Comparison of ENCODE assay signal across 27 cellular contexts in genomic region chr1:237025358-237026074, GRCh38. TPM values are rescaled to one million over a fixed set of nuclear protein-coding genes. Genes with fewer than 3 reads are reported as not detected.
"Had no signal": no experiment of that assay in that cellular context is flagged by ENCODE, and none has a peak within 500 bp of the region (broad histone marks: within the 10 kb centered on the region; RNA-seq: fewer than 3 reads in every experiment).

No MANE protein-coding gene starts in this region.

- H3K36me3 Mint-ChIP-seq: T-cell had no signal

- H3K27ac Mint-ChIP-seq: IgD-negative memory B cell, T-cell had no signal

- H3K4me1 Mint-ChIP-seq: IgD-negative memory B cell, T-cell had no signal

- ATAC-seq: T-cell had no signal

- FAIRE-seq: HTR-8/SVneo, RCC 7860 had no signal

- H3K9me3 ChIP-seq: SJSA1 had no signal

- H3K4me3 Mint-ChIP-seq: IgD-negative memory B cell, T-cell had no signal

- DNase-seq: KBM-7, MV-4-11, NCI-H1048, NCI-H1105, NCI-H1417, NCI-H1436 treated with DMSO at 0.1 percent for 48 hours, NCI-H1694, NCI-H187 treated with DMSO at 0.1 percent for 48 hours, NCI-H2029 treated with DMSO at 0.1 percent for 48 hours, NCI-H2171 treated with DMSO at 0.1 percent for 48 hours, NCI-H345, NCI-H446 treated with DMSO at 0.1 percent for 48 hours, NCI-H510A treated with DMSO at 0.1 percent for 48 hours, NCI-H526, NCI-H774, Right ventricle myocardium superior, RPMI8226, SIG-M5, SW 1271, T-cell had no signal

- H3K36me3 ChIP-seq: SJSA1 had no signal

- H3K4me3 ChIP-seq: SJSA1, SK-N-MC had no signal

- H3K4me1 ChIP-seq: SJSA1 had no signal

RNA-seq across cellular contexts. Expression of gene RYR2, which starts 16.5 kb away (rescaled TPM):
- total RNA-seq: SJSA1 had no signal

RNA-seq across cellular contexts. Expression of gene MT1HL1, which starts 21.3 kb away (rescaled TPM):
- total RNA-seq: LHCN-M2, MCF 10A, Right ventricle myocardium superior, SJSA1, T-cell had no signal
